1 cellular context compared by ENCODE assay signal in the genomic region with DNA sequence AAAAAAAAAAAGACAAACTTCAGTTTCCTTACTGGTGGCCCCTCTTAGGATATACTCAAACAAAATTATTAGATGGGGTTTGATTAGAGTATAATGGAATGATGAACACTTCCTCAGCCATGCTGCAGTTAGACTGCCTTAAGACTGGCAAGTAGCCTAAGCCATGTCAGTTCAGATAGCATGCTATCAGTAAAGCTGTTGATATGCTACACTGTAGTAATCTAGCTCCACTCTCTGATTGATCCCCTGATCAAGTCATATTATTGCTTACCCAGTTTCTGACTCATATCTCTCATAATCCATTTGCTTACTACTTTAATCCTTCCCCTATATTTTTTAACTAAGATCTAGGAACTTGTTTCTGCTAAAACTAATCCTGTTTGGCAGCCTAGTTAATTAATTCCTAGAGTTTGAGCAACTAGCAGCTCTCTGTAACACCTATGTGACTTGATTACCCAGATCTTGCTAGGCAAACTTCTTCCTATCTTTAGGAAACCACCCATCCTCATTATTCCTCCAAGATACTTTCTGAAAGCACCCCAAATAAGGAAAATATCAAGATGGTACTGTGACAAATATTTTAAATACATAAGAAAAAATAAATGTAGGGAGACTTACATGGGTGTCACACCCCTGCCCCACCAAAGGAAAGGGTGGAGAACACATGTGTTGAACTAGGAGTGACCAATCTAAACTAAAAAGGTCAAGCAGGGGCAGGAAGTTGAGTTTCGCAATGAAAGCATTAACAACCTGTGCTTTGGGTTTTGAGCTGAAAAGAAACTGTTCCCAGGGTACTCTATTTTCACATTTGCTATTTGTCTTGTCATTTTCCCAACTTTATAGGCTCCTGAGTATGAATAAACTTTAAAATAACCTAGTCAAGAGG.
TF ChIP-seq lines count a peak whose summit lies in the region.

No MANE protein-coding gene starts in this region.

TF ChIP-seq in SK-N-SH, 30 proteins besides CTCF, POLR2A, EP300 and RAD21 (continued from another document):
- TF ChIP-seq, protein P1, sequence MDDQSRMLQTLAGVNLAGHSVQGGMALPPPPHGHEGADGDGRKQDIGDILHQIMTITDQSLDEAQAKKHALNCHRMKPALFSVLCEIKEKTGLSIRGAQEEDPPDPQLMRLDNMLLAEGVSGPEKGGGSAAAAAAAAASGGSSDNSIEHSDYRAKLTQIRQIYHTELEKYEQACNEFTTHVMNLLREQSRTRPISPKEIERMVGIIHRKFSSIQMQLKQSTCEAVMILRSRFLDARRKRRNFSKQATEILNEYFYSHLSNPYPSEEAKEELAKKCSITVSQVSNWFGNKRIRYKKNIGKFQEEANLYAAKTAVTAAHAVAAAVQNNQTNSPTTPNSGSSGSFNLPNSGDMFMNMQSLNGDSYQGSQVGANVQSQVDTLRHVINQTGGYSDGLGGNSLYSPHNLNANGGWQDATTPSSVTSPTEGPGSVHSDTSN (IDR thresholded peaks at IDR 0.05), result no peak
- TF ChIP-seq RCOR1 (IDR thresholded peaks at IDR 0.05; ENCODE audit: low read length), result no peak
- TF ChIP-seq NRF1 (IDR thresholded peaks at IDR 0.05; ENCODE audit: low read depth, low read length), result no peak
- TF ChIP-seq TAF1 (IDR thresholded peaks at IDR 0.05; ENCODE audit: borderline replicate concordance, low read depth, low read length), result no peak
- no peak for TF ChIP-seq JUND (IDR thresholded peaks at IDR 0.05)
- TF ChIP-seq NFIC (IDR thresholded peaks at IDR 0.05; ENCODE audit: borderline replicate concordance), result no peak
- TF ChIP-seq, protein P2, sequence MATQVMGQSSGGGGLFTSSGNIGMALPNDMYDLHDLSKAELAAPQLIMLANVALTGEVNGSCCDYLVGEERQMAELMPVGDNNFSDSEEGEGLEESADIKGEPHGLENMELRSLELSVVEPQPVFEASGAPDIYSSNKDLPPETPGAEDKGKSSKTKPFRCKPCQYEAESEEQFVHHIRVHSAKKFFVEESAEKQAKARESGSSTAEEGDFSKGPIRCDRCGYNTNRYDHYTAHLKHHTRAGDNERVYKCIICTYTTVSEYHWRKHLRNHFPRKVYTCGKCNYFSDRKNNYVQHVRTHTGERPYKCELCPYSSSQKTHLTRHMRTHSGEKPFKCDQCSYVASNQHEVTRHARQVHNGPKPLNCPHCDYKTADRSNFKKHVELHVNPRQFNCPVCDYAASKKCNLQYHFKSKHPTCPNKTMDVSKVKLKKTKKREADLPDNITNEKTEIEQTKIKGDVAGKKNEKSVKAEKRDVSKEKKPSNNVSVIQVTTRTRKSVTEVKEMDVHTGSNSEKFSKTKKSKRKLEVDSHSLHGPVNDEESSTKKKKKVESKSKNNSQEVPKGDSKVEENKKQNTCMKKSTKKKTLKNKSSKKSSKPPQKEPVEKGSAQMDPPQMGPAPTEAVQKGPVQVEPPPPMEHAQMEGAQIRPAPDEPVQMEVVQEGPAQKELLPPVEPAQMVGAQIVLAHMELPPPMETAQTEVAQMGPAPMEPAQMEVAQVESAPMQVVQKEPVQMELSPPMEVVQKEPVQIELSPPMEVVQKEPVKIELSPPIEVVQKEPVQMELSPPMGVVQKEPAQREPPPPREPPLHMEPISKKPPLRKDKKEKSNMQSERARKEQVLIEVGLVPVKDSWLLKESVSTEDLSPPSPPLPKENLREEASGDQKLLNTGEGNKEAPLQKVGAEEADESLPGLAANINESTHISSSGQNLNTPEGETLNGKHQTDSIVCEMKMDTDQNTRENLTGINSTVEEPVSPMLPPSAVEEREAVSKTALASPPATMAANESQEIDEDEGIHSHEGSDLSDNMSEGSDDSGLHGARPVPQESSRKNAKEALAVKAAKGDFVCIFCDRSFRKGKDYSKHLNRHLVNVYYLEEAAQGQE (IDR thresholded peaks at IDR 0.05; ENCODE audit: low read depth, low read length), result no peak
